ENCODE assay signal across 1 cellular context in genomic region chr1:200877010-200877409, GRCh38.
TF ChIP-seq lines count a peak whose summit lies in the region.

No MANE protein-coding gene starts in this region.

TF ChIP-seq in WTC11, 78 proteins besides CTCF, POLR2A, EP300 and RAD21 (continued from another document):
- TF ChIP-seq ESRRA (CRISPR knock-in tag; IDR thresholded peaks at IDR 0.05; ENCODE audit: borderline replicate concordance) (no peak), TP53 (CRISPR knock-in tag; IDR thresholded peaks at IDR 0.05) (no peak), RELA (CRISPR knock-in tag; IDR thresholded peaks at IDR 0.05; ENCODE audit: borderline replicate concordance) (no peak), ATF1 (CRISPR knock-in tag; IDR thresholded peaks at IDR 0.05) (no peak), NFATC4 (CRISPR knock-in tag; IDR thresholded peaks at IDR 0.05) (no peak), MYBL2 (CRISPR knock-in tag; IDR thresholded peaks at IDR 0.05) (no peak), KAT7 (CRISPR knock-in tag; IDR thresholded peaks at IDR 0.05; ENCODE audit: borderline replicate concordance) (no peak)
